ENCODE assay signal across 16 cellular contexts in the genomic region with DNA sequence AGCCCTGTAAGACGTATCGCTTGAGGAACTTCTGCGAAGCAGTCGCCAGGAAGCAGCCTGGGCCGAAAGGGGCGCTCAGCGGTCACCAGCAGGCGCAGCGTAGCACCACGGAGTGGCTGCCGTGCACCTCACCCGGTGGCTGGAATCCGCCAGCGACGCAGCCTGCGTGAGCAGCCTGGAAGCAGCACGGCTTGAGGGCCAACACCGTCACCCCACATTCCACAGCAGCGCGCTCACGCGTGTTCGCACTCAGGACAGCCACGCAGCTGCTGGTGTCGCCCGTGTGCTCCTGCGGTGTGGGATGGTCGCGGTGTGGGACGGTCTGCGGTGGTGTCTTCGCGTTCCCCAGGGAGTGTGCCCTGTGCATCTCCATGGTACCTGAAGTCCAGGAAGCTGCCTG.
"Had no signal": no experiment of that assay in that cellular context is flagged by ENCODE, and none has a peak within 500 bp of the region (broad histone marks: within the 10 kb centered on the region; RNA-seq: fewer than 3 reads in every experiment).

No MANE protein-coding gene starts in this region.

- H3K9me3 Mint-ChIP-seq: activated T-helper 17 cell treated with anti-CD3 and anti-CD28 coated beads, Interleukin-2, amount 50 U/mL, for 72 hours; effector memory CD8-positive, alpha-beta T cell; naive thymus-derived CD8-positive, alpha-beta T cell had no signal

- H3K4me1 ChIP-seq: body of pancreas, thyroid gland had no signal

- H3K27me3 ChIP-seq: body of pancreas, thyroid gland had no signal

- DNase-seq: activated CD4-positive, alpha-beta T cell treated with anti-CD3 and anti-CD28 coated beads, Interleukin-2, amount 50 U/mL, for 4 hours; activated naive CD4-positive, alpha-beta T cell treated with Interleukin-2 at 50 U/mL for 16 hours; activated T-cell treated with anti-CD3 and anti-CD28 coated beads for 4 hours; body of pancreas; dermis blood vessel endothelial cell; effector memory CD8-positive, alpha-beta T cell; foreskin fibroblast; nucleus accumbens; stimulated activated CD4-positive, alpha-beta T cell treated with anti-CD3 and anti-CD28 coated beads, Interleukin-12 subunit alpha, Interleukin-12 subunit beta, amount 100 ng/mL, for 4 hours; stimulated activated CD4-positive, alpha-beta T cell treated with anti-CD3 and anti-CD28 coated beads, Interleukin-1b, Interleukin-23, amount 100 ng/mL, for 48 hours; stimulated activated naive CD4-positive, alpha-beta T cell treated with Interleukin-2 at 50 U/mL for 16 hours; thyroid gland; WERI-Rb-1 had no signal

- H3K27me3 Mint-ChIP-seq: activated T-helper 17 cell treated with anti-CD3 and anti-CD28 coated beads, Interleukin-2, amount 50 U/mL, for 72 hours; effector memory CD8-positive, alpha-beta T cell; naive thymus-derived CD8-positive, alpha-beta T cell had no signal

- ATAC-seq: activated T-helper 17 cell treated with anti-CD3 and anti-CD28 coated beads, Interleukin-2, amount 50 U/mL, for 72 hours; body of pancreas; effector memory CD8-positive, alpha-beta T cell; naive thymus-derived CD8-positive, alpha-beta T cell had no signal

- H3K4me1 Mint-ChIP-seq: activated T-helper 17 cell treated with anti-CD3 and anti-CD28 coated beads, Interleukin-2, amount 50 U/mL, for 72 hours had no signal

- H3K4me3 ChIP-seq: body of pancreas, thyroid gland had no signal

- H3K27ac ChIP-seq: body of pancreas, epithelial cell of prostate, thyroid gland, WERI-Rb-1 had no signal

- H3K9me3 ChIP-seq: body of pancreas, thyroid gland had no signal

- H3K4me3 Mint-ChIP-seq: activated T-helper 17 cell treated with anti-CD3 and anti-CD28 coated beads, Interleukin-2, amount 50 U/mL, for 72 hours; effector memory CD8-positive, alpha-beta T cell; naive thymus-derived CD8-positive, alpha-beta T cell had no signal
